Comparison of ENCODE assay signal across 8 cellular contexts in genomic region chr6:157823523-157824370, GRCh38.
DNase-seq lines count a peak whose midpoint lies in the region; ATAC-seq and TF ChIP-seq lines count a peak whose summit lies in the region.

No MANE protein-coding gene starts in this region.

- H3K36me3 Mint-ChIP-seq in nephron progenitor cell (ENCODE audit: low read depth) = peaks cover 16% of the 10 kb centered on the region

- H3K4me1 ChIP-seq in stomach smooth muscle (ENCODE audit: control insufficient read depth, insufficient read depth, low read length) = peaks cover 13% of the 10 kb centered on the region

- DNase-seq in NCI-H446 treated with DMSO at 0.1 percent for 48 hours (lab: John Stamatoyannopoulos, UW) (peak; percentile 17), NCI-H446 (lab: John Stamatoyannopoulos, UW) (no peak), NOMO-1 treated with DMSO at 0.1 percent for 48 hours (lab: John Stamatoyannopoulos, UW; ENCODE audit: unreplicated experiment) (peak; percentile 39), fibroblast of gingiva (ENCODE audit: low read depth) (peak; percentile 68), nephron progenitor cell (peak; percentile 50)
- DNase-seq in activated T-cell treated with anti-CD3 and anti-CD28 coated beads, Interleukin-2, amount 50 U/mL, for 48 hours = peak; percentile 85 to 86

- H3K4me1 Mint-ChIP-seq in nephron progenitor cell = peaks cover 37% of the 10 kb centered on the region

- H3K27ac Mint-ChIP-seq in nephron progenitor cell = peak overlapping the region; percentile 98

- ATAC-seq in HG02981 (IDR thresholded peaks at IDR 0.05; ENCODE audit: unreplicated experiment) = peak; percentile 43

- H3K4me3 ChIP-seq in stomach smooth muscle (ENCODE audit: low read length in 2 of 2) = peak overlapping the region; percentile 85 to 89

- TF ChIP-seq CTCF in nephron progenitor cell (IDR thresholded peaks at IDR 0.05) = no peak

- H3K27me3 Mint-ChIP-seq in nephron progenitor cell (ENCODE audit: low read depth, poor library complexity) = peaks cover 11% of the 10 kb centered on the region

- H3K4me3 Mint-ChIP-seq in nephron progenitor cell = peak overlapping the region; percentile 97

- no peaks in the 10 kb centered on the region for H3K27me3 ChIP-seq in stomach smooth muscle (ENCODE audit: control insufficient read depth in 1 of 2, insufficient read depth in 2 of 2, low read length in 2 of 2)

- peak overlapping the region; percentile 94 to 95 for H3K9ac ChIP-seq in stomach smooth muscle (ENCODE audit: low read length in 2 of 2)

- H3K36me3 ChIP-seq in stomach smooth muscle (ENCODE audit: control insufficient read depth in 2 of 2, insufficient read depth in 2 of 2, low read length in 2 of 2) = peaks cover 0 to 3% of the 10 kb centered on the region in 2 donors

- peaks cover 11% of the 10 kb centered on the region for H3K9me3 Mint-ChIP-seq in nephron progenitor cell

- H3K27ac ChIP-seq in stomach smooth muscle (ENCODE audit: low read length) = peak overlapping the region; percentile 90

- no peaks in the 10 kb centered on the region for H3K9me3 ChIP-seq in stomach smooth muscle (ENCODE audit: control insufficient read depth in 2 of 2, low read length in 2 of 2)

Comparison
In these comparisons a context has a peak if more than half of its experiments do, and no peak if none do; other contexts are left out.
1. DNase-seq: peak in NCI-H446 treated with DMSO at 0.1 percent for 48 hours (single experiment), NOMO-1 treated with DMSO at 0.1 percent for 48 hours (single experiment), activated T-cell treated with anti-CD3 and anti-CD28 coated beads, Interleukin-2, amount 50 U/mL, for 48 hours (2 of 2), fibroblast of gingiva (single experiment) and nephron progenitor cell (single experiment); none in NCI-H446 (0 of 2).